In genomic region chr17:5418858-5419355, GRCh38 we compare ENCODE assay signal across 8 cellular contexts. TPM values are rescaled to one million over a fixed set of nuclear protein-coding genes. Genes with fewer than 3 reads are reported as not detected.
DNase-seq lines count a peak whose midpoint lies in the region; ATAC-seq, FAIRE-seq and TF ChIP-seq lines count a peak whose summit lies in the region.

No MANE protein-coding gene starts in this region.

- no peaks in the 10 kb centered on the region for H3K9me3 ChIP-seq in CD8-positive, alpha-beta memory T cell (ENCODE audit: low read length)
- no peaks in the 10 kb centered on the region for H3K9me3 ChIP-seq in Loucy (ENCODE audit: insufficient read depth, low read depth, low read length)
- no peaks in the 10 kb centered on the region for H3K9me3 ChIP-seq in duodenal mucosa (ENCODE audit: control insufficient read depth in 1 of 2, low read length in 2 of 2)

- H3K27ac ChIP-seq in CD8-positive, alpha-beta memory T cell (ENCODE audit: low read depth, low read length), result peak overlapping the region; percentile 95
- H3K27ac ChIP-seq in duodenal mucosa (ENCODE audit: low read depth, low read length), result peak overlapping the region; percentile 93

- peaks cover 0 to 80% (median 2%) of the 10 kb centered on the region in 3 donors for H3K36me3 Mint-ChIP-seq in CD8-positive, alpha-beta memory T cell

- H3K9me3 Mint-ChIP-seq in CD8-positive, alpha-beta memory T cell, result no peaks in the 10 kb centered on the region

- POLR2A ChIA-PET in CD8-positive, alpha-beta memory T cell (lab: Charles Lee), result interaction anchor here (0.5 to 1.3 kb wide), 5 partner anchors 9 to 1782 kb away, joined by 3 to 16 read pairs (median 4); partner anchors contain the start of genes C1QBP and MIS12

- H3K9ac ChIP-seq in Loucy (ENCODE audit: low read depth, low read length, poor library complexity, severe bottlenecking) (peak overlapping the region; percentile 85), duodenal mucosa (ENCODE audit: low read depth in 1 of 2, low read length in 2 of 2) (peak overlapping the region; percentile 82 to 98)

- peak overlapping the region; percentile 79 for H2AFZ ChIP-seq in Loucy (ENCODE audit: low read length)

- peaks cover 85% of the 10 kb centered on the region for H3K79me2 ChIP-seq in Loucy (ENCODE audit: insufficient read depth, low read length)

- CTCF ChIA-PET in CD8-positive, alpha-beta memory T cell (lab: Charles Lee), result interaction anchor here (2.0 to 3.8 kb wide), 2 partner anchors 18 to 21 kb away, joined by 7 to 31 read pairs; partner anchors contain the start of gene C1QBP

- ATAC-seq in GM21360 (IDR thresholded peaks at IDR 0.05; ENCODE audit: unreplicated experiment), result peak; percentile 28

- peak overlapping the region; percentile 96 for H3K4me3 ChIP-seq in CD8-positive, alpha-beta memory T cell (ENCODE audit: low read length)
- H3K4me3 ChIP-seq in Loucy (ENCODE audit: low read length, poor library complexity, severe bottlenecking) (peak overlapping the region; percentile 97), duodenal mucosa (ENCODE audit: low read depth in 1 of 2, low read length in 2 of 2) (peak overlapping the region; percentile 90 to 91)

- peaks cover 67% of the 10 kb centered on the region for H4K20me1 ChIP-seq in Loucy (ENCODE audit: insufficient read depth, low read length, poor library complexity, severe bottlenecking)

- TF ChIP-seq CTCF in Loucy (conservative IDR thresholded peaks at IDR 0.05; ENCODE audit: low read length), result no peak

- H3K27me3 Mint-ChIP-seq in CD8-positive, alpha-beta memory T cell, result peaks cover 0 to 4% of the 10 kb centered on the region in 2 donors

- no peaks in the 10 kb centered on the region for H3K9me2 ChIP-seq in Loucy (replicated peaks; ENCODE audit: low read depth, low read length)

- H3K27me3 ChIP-seq in CD8-positive, alpha-beta memory T cell (ENCODE audit: insufficient read depth, low read length, poor library complexity, severe bottlenecking), result no peaks in the 10 kb centered on the region
- H3K27me3 ChIP-seq in Loucy (ENCODE audit: insufficient read depth, low read length, poor library complexity, severe bottlenecking) (no peaks in the 10 kb centered on the region), duodenal mucosa (ENCODE audit: control insufficient read depth in 1 of 2, insufficient read depth in 2 of 2, low read length in 2 of 2) (no peaks in the 10 kb centered on the region)

- peak overlapping the region; percentile 94 to 99 (median 98) for H3K27ac Mint-ChIP-seq in CD8-positive, alpha-beta memory T cell

- peak; percentile 46 to 80 (median 77) for DNase-seq in CD8-positive, alpha-beta memory T cell
- peak; percentile 59 for DNase-seq in activated CD4-positive, CD25-positive, alpha-beta regulatory T cell treated with anti-CD3 and anti-CD28 coated beads, Interleukin-2, amount 50 U/mL, for 72 hours
- peak; percentile 27 for DNase-seq in mucosa of gallbladder (ENCODE audit: low spot score)
- peak; percentile 8 to 50 for DNase-seq in stimulated activated CD8-positive, alpha-beta memory T cell treated with anti-CD3 and anti-CD28 coated beads, Interleukin-7, amount 100 ng/mL, for 48 hours (ENCODE audit: extremely low read depth in 1 of 2, low read depth in 1 of 2)
- DNase-seq in frontal cortex (ENCODE audit: low spot score in 2 of 2), result no peak

- peaks cover 37% of the 10 kb centered on the region for H3K36me3 ChIP-seq in CD8-positive, alpha-beta memory T cell (ENCODE audit: insufficient read depth, low read length)
- peaks cover 22% of the 10 kb centered on the region; the same call in 1 of the 2 replicates for H3K36me3 ChIP-seq in Loucy (ENCODE audit: insufficient read depth, low read length)
- peaks cover 4 to 36% of the 10 kb centered on the region in 2 donors for H3K36me3 ChIP-seq in duodenal mucosa (ENCODE audit: control insufficient read depth in 1 of 2, insufficient read depth in 2 of 2, low read length in 2 of 2)

- FAIRE-seq in frontal cortex (lab: Jason Lieb, UNC), result no peak

- H3K4me3 Mint-ChIP-seq in CD8-positive, alpha-beta memory T cell, result peak overlapping the region; percentile 92 to 100 (median 97)

- H3F3A ChIP-seq in Loucy (ENCODE audit: low read depth), result no peaks in the 10 kb centered on the region

- H3K4me1 Mint-ChIP-seq in CD8-positive, alpha-beta memory T cell, result peaks cover 29 to 63% (median 52%) of the 10 kb centered on the region in 3 donors

- H3K4me2 ChIP-seq in Loucy (ENCODE audit: low read depth, low read length, poor library complexity, severe bottlenecking), result peak overlapping the region; percentile 88

- peaks cover 41% of the 10 kb centered on the region for H3K4me1 ChIP-seq in CD8-positive, alpha-beta memory T cell (ENCODE audit: insufficient read depth, low read length)
- H3K4me1 ChIP-seq in Loucy (ENCODE audit: insufficient read depth, low read length, poor library complexity, severe bottlenecking) (peaks cover 42% of the 10 kb centered on the region), duodenal mucosa (ENCODE audit: control insufficient read depth in 1 of 2, insufficient read depth in 2 of 2, low read length in 2 of 2) (peaks cover 18 to 32% of the 10 kb centered on the region in 2 donors)

RNA-seq across cellular contexts. Expression of gene NUP88, which starts 0.6 kb away (rescaled TPM):
- total RNA-seq in CD8-positive, alpha-beta memory T cell, result 100 to 1,000 TPM; 131 to 144 TPM
- 113 TPM for polyA plus RNA-seq in CD8-positive, alpha-beta memory T cell
- total RNA-seq in mucosa of gallbladder (37.4 TPM), frontal cortex (90.9 TPM)

RNA-seq across cellular contexts. Expression of gene RPAIN, which starts 1.1 kb away (rescaled TPM):
- total RNA-seq in CD8-positive, alpha-beta memory T cell, result 10 to 100 TPM; 50.6 to 51.0 TPM
- 36.9 TPM for polyA plus RNA-seq in CD8-positive, alpha-beta memory T cell
- total RNA-seq in mucosa of gallbladder (34.1 TPM), frontal cortex (74.6 TPM)

RNA-seq across cellular contexts. Expression of gene C1QBP, which starts 20.0 kb away (rescaled TPM):
- total RNA-seq in CD8-positive, alpha-beta memory T cell, result 100 to 1,000 TPM; 544 to 565 TPM
- 241 TPM for polyA plus RNA-seq in CD8-positive, alpha-beta memory T cell
- 78.0 TPM for total RNA-seq in mucosa of gallbladder
- 172 TPM for total RNA-seq in frontal cortex

RNA-seq across cellular contexts. Expression of gene DHX33, which starts 49.9 kb away (rescaled TPM):
- 10 to 100 TPM; 49.7 to 50.8 TPM for total RNA-seq in CD8-positive, alpha-beta memory T cell
- 0.54 TPM for polyA plus RNA-seq in CD8-positive, alpha-beta memory T cell
- total RNA-seq in mucosa of gallbladder, result 11.5 TPM
- 12.6 TPM for total RNA-seq in frontal cortex

Comparison
In these comparisons a context has a peak if more than half of its experiments do, and no peak if none do; other contexts are left out.
1. DNase-seq: peak in CD8-positive, alpha-beta memory T cell (5 of 5), activated CD4-positive, CD25-positive, alpha-beta regulatory T cell treated with anti-CD3 and anti-CD28 coated beads, Interleukin-2, amount 50 U/mL, for 72 hours (single experiment), mucosa of gallbladder (single experiment) and stimulated activated CD8-positive, alpha-beta memory T cell treated with anti-CD3 and anti-CD28 coated beads, Interleukin-7, amount 100 ng/mL, for 48 hours (2 of 2); none in frontal cortex (0 of 2).
2. Peak in every context shown above with its lines, with median percentiles within 50 percentile points of each other: H3K4me3 ChIP-seq.